In the genomic region with DNA sequence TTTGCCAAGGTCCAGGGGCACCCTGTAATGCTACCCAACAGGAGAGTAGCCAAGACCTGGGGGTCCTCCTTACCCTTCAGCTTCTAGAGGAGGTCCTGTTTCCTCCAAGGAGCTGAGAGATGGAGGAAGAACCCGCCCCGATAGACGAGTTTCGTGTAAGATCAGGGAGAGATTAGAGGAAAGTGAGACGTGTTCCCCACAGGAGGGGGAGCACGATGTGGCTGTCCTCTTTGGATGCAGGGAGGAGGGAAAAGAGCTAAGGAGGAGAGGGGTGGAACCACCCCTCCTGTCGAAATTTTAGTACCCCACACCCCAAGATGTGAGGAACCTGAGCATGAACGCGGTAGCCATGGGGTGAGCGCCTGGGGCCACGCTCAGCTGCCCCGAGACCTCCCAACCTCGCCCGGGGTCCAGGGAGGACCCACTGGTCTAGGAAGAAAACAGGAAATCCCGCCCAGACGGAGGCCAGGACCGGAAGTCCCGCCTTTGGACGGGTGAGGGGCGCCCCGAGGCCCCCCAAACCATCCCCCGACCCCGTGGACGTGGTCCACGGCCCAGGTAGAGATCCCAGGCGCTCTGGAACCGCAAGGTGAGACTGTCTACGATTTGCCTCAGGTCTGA, we compare ENCODE assay signal across 8 cellular contexts. TPM values are rescaled to one million over a fixed set of nuclear protein-coding genes. Genes with fewer than 3 reads are reported as not detected.
DNase-seq lines count a peak whose midpoint lies in the region; ATAC-seq and TF ChIP-seq lines count a peak whose summit lies in the region.

No MANE protein-coding gene starts in this region.

- peaks cover 20% of the 10 kb centered on the region for H3K4me1 ChIP-seq in OCI-LY3 (ENCODE audit: low read length)

- peaks cover 33% of the 10 kb centered on the region for H3K79me2 ChIP-seq in OCI-LY3 (ENCODE audit: low read length)

- ATAC-seq in natural killer cell = no peak
- ATAC-seq in natural killer cell treated with Interleukin-12 subunit alpha and Interleukin-12 subunit beta and Interleukin-15 and Interleukin-18, amount 100 ng/mL, for 72 hours = no peak
- ATAC-seq in Right ventricle myocardium inferior = peak; percentile 5
- ATAC-seq in HG03108 (IDR thresholded peaks at IDR 0.05; ENCODE audit: unreplicated experiment) = no peak
- no peak for ATAC-seq in HG03039 (IDR thresholded peaks at IDR 0.05; ENCODE audit: unreplicated experiment)

- H3K27me3 Mint-ChIP-seq in natural killer cell (ENCODE audit: low read depth in 2 of 2) = no peaks in the 10 kb centered on the region
- H3K27me3 Mint-ChIP-seq in natural killer cell treated with Interleukin-12 subunit alpha and Interleukin-12 subunit beta and Interleukin-15 and Interleukin-18, amount 100 ng/mL, for 72 hours = no peaks in the 10 kb centered on the region

- peak overlapping the region; percentile 88 for H3K4me2 ChIP-seq in OCI-LY3 (ENCODE audit: low read length)

- H3K27ac Mint-ChIP-seq in natural killer cell = no peak overlapping the region
- no peak overlapping the region for H3K27ac Mint-ChIP-seq in natural killer cell treated with Interleukin-12 subunit alpha and Interleukin-12 subunit beta and Interleukin-15 and Interleukin-18, amount 100 ng/mL, for 72 hours

- intact Hi-C loops in natural killer cell (cut with micrococcal nuclease) = loop anchor here (1.0 to 5.0 kb wide), 5 partner anchors 21 to 389 kb away; partner anchors contain the start of genes ATF5, IL4I1, NUP62 and RPL13A
- intact Hi-C loops in Right ventricle myocardium inferior (cut with DNase I) = loop anchor here (2.0 to 10.0 kb wide), 3 partner anchors 59 to 381 kb away; partner anchors contain the start of genes PRMT1 and RPS11

- no peaks in the 10 kb centered on the region for H3K27me3 ChIP-seq in OCI-LY3 (ENCODE audit: low read depth, low read length)

- no peak overlapping the region for H3K4me3 Mint-ChIP-seq in natural killer cell
- H3K4me3 Mint-ChIP-seq in natural killer cell treated with Interleukin-12 subunit alpha and Interleukin-12 subunit beta and Interleukin-15 and Interleukin-18, amount 100 ng/mL, for 72 hours = no peak overlapping the region

- H3K4me1 Mint-ChIP-seq in natural killer cell = peaks cover 22 to 28% of the 10 kb centered on the region in 2 donors
- peaks cover 27 to 31% of the 10 kb centered on the region in 2 donors for H3K4me1 Mint-ChIP-seq in natural killer cell treated with Interleukin-12 subunit alpha and Interleukin-12 subunit beta and Interleukin-15 and Interleukin-18, amount 100 ng/mL, for 72 hours (ENCODE audit: low read depth in 2 of 2)

- peaks cover 17% of the 10 kb centered on the region for H3K36me3 ChIP-seq in OCI-LY3 (replicated peaks; ENCODE audit: low read depth, low read length)

- DNase-seq in natural killer cell (peak; percentile 53), Right ventricle myocardium inferior (ENCODE audit: missing footprints) (peak; percentile 86), pons (ENCODE audit: low spot score) (peak; percentile 58)
- DNase-seq in natural killer cell treated with Interleukin-12 subunit alpha and Interleukin-12 subunit beta and Interleukin-15 and Interleukin-18, amount 100 ng/mL, for 72 hours (ENCODE audit: low spot score) = no peak
- peak; percentile 48 for DNase-seq in activated effector memory CD4-positive, alpha-beta T cell treated with Interleukin-2 at 50 U/mL for 16 hours

- H3K4me3 ChIP-seq in OCI-LY3 (ENCODE audit: low read length) = peak overlapping the region; percentile 88

- H4K20me1 ChIP-seq in OCI-LY3 (ENCODE audit: insufficient read depth, low read length) = no peaks in the 10 kb centered on the region; the same call in 1 of the 2 replicates

- H2AFZ ChIP-seq in OCI-LY3 (ENCODE audit: low read depth, low read length) = peak overlapping the region; percentile 58; the same call in 1 of the 2 replicates

- H3K9me3 ChIP-seq in OCI-LY3 (ENCODE audit: insufficient read depth, low read length) = no peaks in the 10 kb centered on the region

- H3K9me3 Mint-ChIP-seq in natural killer cell = no peaks in the 10 kb centered on the region
- no peaks in the 10 kb centered on the region for H3K9me3 Mint-ChIP-seq in natural killer cell treated with Interleukin-12 subunit alpha and Interleukin-12 subunit beta and Interleukin-15 and Interleukin-18, amount 100 ng/mL, for 72 hours

- H3K27ac ChIP-seq in OCI-LY3 (ENCODE audit: low read length) = peak overlapping the region; percentile 85

- no peak for TF ChIP-seq CTCF in natural killer cell (IDR thresholded peaks at IDR 0.05)
- no peak for TF ChIP-seq CTCF in OCI-LY3 (IDR thresholded peaks at IDR 0.05; ENCODE audit: low read depth, low read length)

- H3K9ac ChIP-seq in OCI-LY3 (ENCODE audit: low read length) = peak overlapping the region; percentile 95

- no peaks in the 10 kb centered on the region for H3K36me3 Mint-ChIP-seq in natural killer cell
- H3K36me3 Mint-ChIP-seq in natural killer cell treated with Interleukin-12 subunit alpha and Interleukin-12 subunit beta and Interleukin-15 and Interleukin-18, amount 100 ng/mL, for 72 hours = no peaks in the 10 kb centered on the region

RNA-seq across cellular contexts. Expression of gene AKT1S1, which starts 1.2 kb away (rescaled TPM):
- total RNA-seq in natural killer cell (10 to 100 TPM; 12.8 to 17.8 (median 16.1) TPM), Right ventricle myocardium inferior (37.2 TPM)
- 10 to 100 TPM; 16.8 to 32.1 TPM for total RNA-seq in natural killer cell treated with Interleukin-12 subunit alpha and Interleukin-12 subunit beta and Interleukin-15 and Interleukin-18, amount 100 ng/mL, for 72 hours

RNA-seq across cellular contexts. Expression of gene TBC1D17, which starts 1.6 kb away (rescaled TPM):
- total RNA-seq in natural killer cell = 10 to 100 TPM; 45.8 to 59.7 (median 54.4) TPM
- total RNA-seq in natural killer cell treated with Interleukin-12 subunit alpha and Interleukin-12 subunit beta and Interleukin-15 and Interleukin-18, amount 100 ng/mL, for 72 hours = 10 to 100 TPM; 26.0 to 34.0 TPM
- total RNA-seq in Right ventricle myocardium inferior = 44.9 TPM

RNA-seq across cellular contexts. Expression of gene PNKP, which starts 8.5 kb away (rescaled TPM):
- total RNA-seq in natural killer cell (100 to 1,000 TPM; 228 to 253 (median 243) TPM), Right ventricle myocardium inferior (36.9 TPM)
- 100 to 1,000 TPM; 146 to 205 TPM for total RNA-seq in natural killer cell treated with Interleukin-12 subunit alpha and Interleukin-12 subunit beta and Interleukin-15 and Interleukin-18, amount 100 ng/mL, for 72 hours

RNA-seq across cellular contexts. Expression of gene IL4I1, which starts 20.8 kb away (rescaled TPM):
- total RNA-seq in natural killer cell (1 to 10 TPM; 3.0 to 3.8 (median 3.4) TPM), Right ventricle myocardium inferior (0.30 TPM)
- 10 to 100 TPM in 1 of 2 donors, 1 to 10 TPM in 1; 2.4 to 15.1 TPM for total RNA-seq in natural killer cell treated with Interleukin-12 subunit alpha and Interleukin-12 subunit beta and Interleukin-15 and Interleukin-18, amount 100 ng/mL, for 72 hours

RNA-seq across cellular contexts. Expression of gene PTOV1, which starts 25.0 kb away (rescaled TPM):
- total RNA-seq in natural killer cell = 100 to 1,000 TPM; 116 to 132 (median 128) TPM
- total RNA-seq in natural killer cell treated with Interleukin-12 subunit alpha and Interleukin-12 subunit beta and Interleukin-15 and Interleukin-18, amount 100 ng/mL, for 72 hours = 10 to 100 TPM; 64.6 to 78.0 TPM
- 122 TPM for total RNA-seq in Right ventricle myocardium inferior
